Comparison of ENCODE assay signal across 19 cellular contexts in the genomic region with DNA sequence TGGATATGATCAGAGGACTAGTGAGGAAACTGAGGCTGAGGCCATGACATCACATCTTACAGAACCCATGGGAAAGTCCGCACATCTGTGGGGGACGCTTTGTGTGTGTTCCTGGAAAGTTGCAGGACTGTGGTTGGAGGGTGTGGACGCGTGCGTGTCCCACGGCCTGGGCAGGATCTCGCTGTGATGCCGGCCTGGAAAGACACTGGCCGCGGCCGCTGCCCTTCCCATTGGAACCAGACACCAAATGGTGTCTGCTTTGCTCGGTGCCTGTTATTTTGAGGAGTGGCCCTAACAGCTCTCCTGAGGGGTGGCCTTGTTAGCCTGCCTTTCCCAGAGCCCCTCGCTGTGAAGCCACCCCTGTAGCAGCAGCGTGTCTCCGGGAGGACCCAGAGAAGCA. TPM values are rescaled to one million over a fixed set of nuclear protein-coding genes. Genes with fewer than 3 reads are reported as not detected.
DNase-seq lines count a peak whose midpoint lies in the region; ATAC-seq, FAIRE-seq and TF ChIP-seq lines count a peak whose summit lies in the region.
"Had no signal": no experiment of that assay in that cellular context is flagged by ENCODE, and none has a peak within 500 bp of the region (broad histone marks: within the 10 kb centered on the region; RNA-seq: fewer than 3 reads in every experiment).

No MANE protein-coding gene starts in this region.

- H3K27ac Mint-ChIP-seq in progenitor cell of endocrine pancreas = peak overlapping the region; percentile 77
- H3K27ac Mint-ChIP-seq: CD4-positive, alpha-beta T cell had no signal

- H3K9me3 Mint-ChIP-seq in progenitor cell of endocrine pancreas (ENCODE audit: low read depth) = no peaks in the 10 kb centered on the region
- H3K9me3 Mint-ChIP-seq: CD4-positive, alpha-beta T cell; H9 had no signal

- peaks cover 34% of the 10 kb centered on the region for H3K27me3 ChIP-seq in left ventricle myocardium inferior (ENCODE audit: low read depth)

- peaks cover 14% of the 10 kb centered on the region for H3K4me1 Mint-ChIP-seq in progenitor cell of endocrine pancreas (ENCODE audit: low read depth)

- no peak for ATAC-seq in left cardiac atrium
- no peak for ATAC-seq in GM21390 (IDR thresholded peaks at IDR 0.05; ENCODE audit: unreplicated experiment)
- ATAC-seq in left colon = no peak
- ATAC-seq: A549 had no signal

- H3K9me3 ChIP-seq in left ventricle myocardium inferior (replicated peaks) (no peaks in the 10 kb centered on the region), kidney (ENCODE audit: control insufficient read depth in 1 of 2, low read length in 2 of 2) (no peaks in the 10 kb centered on the region)
- H3K9me3 ChIP-seq: A549, Caco-2 had no signal

- H3K9ac ChIP-seq in kidney (ENCODE audit: low read length in 2 of 2) = no peak overlapping the region

- H3K27ac ChIP-seq in left ventricle myocardium inferior (replicated peaks) = no peak overlapping the region
- H3K27ac ChIP-seq in kidney (ENCODE audit: low read depth in 2 of 2, low read length in 2 of 2) = no peak overlapping the region
- H3K27ac ChIP-seq: 22Rv1, A549, C4-2B had no signal

- H3K27me3 Mint-ChIP-seq in progenitor cell of endocrine pancreas = peaks cover 14% of the 10 kb centered on the region
- H3K27me3 Mint-ChIP-seq: CD4-positive, alpha-beta T cell had no signal

- H3K4me3 Mint-ChIP-seq in progenitor cell of endocrine pancreas (ENCODE audit: low read depth) = no peak overlapping the region
- H3K4me3 Mint-ChIP-seq: CD4-positive, alpha-beta T cell; H9 had no signal

- H3K36me3 Mint-ChIP-seq in progenitor cell of endocrine pancreas (ENCODE audit: insufficient read depth) = no peaks in the 10 kb centered on the region

- DNase-seq in left cardiac atrium = peak; percentile 6
- no peak for DNase-seq in left ventricle myocardium inferior
- DNase-seq in kidney = peak; percentile 41
- DNase-seq in progenitor cell of endocrine pancreas (ENCODE audit: low spot score, unreplicated experiment) = no peak
- no peak for DNase-seq in left colon
- DNase-seq in NCI-H446 (lab: John Stamatoyannopoulos, UW) = no peak
- DNase-seq: AML-193; Caco-2; CD4-positive, alpha-beta T cell; H9 had no signal

- TF ChIP-seq CTCF in left ventricle myocardium inferior (IDR thresholded peaks at IDR 0.05; ENCODE audit: borderline replicate concordance) (no peak), kidney (IDR thresholded peaks at IDR 0.05; ENCODE audit: borderline replicate concordance, extremely low read depth, insufficient read depth) (no peak), progenitor cell of endocrine pancreas (IDR thresholded peaks at IDR 0.05; ENCODE audit: unreplicated experiment) (no peak)

- no peak for FAIRE-seq in kidney (lab: Jason Lieb, UNC)
- FAIRE-seq: A549, D721Med, G401.6, GM12891, GM19239, H1 had no signal

- H3K4me3 ChIP-seq in left ventricle myocardium inferior (no peak overlapping the region), kidney (ENCODE audit: low read length in 2 of 2) (no peak overlapping the region)
- H3K4me3 ChIP-seq: A549 had no signal

- H3K36me3 ChIP-seq in left ventricle myocardium inferior = no peaks in the 10 kb centered on the region
- no peaks in the 10 kb centered on the region for H3K36me3 ChIP-seq in kidney (ENCODE audit: control insufficient read depth in 1 of 2, insufficient read depth in 2 of 2, low read length in 2 of 2)

- peaks cover 22% of the 10 kb centered on the region for H3K4me1 ChIP-seq in left ventricle myocardium inferior
- H3K4me1 ChIP-seq in kidney (ENCODE audit: control insufficient read depth in 1 of 2, insufficient read depth in 1 of 2, low read depth in 1 of 2, low read length in 2 of 2) = peaks cover 0 to 2% of the 10 kb centered on the region in 2 donors
- H3K4me1 ChIP-seq: A549, Caco-2 had no signal

- intact Hi-C loops in left cardiac atrium (cut with DNase I) = no loop called here
- intact Hi-C loops in left ventricle myocardium inferior (cut with micrococcal nuclease) = no loop called here
- intact Hi-C loops in kidney (cut with DNase I) = no loop called here
- intact Hi-C loops in left colon (cut with DNase I, micrococcal nuclease) = no loop called here

RNA-seq across cellular contexts. Expression of a gene that starts 41.1 kb away (rescaled TPM):
- total RNA-seq in left cardiac atrium (10 to 100 TPM; 19.0 to 26.8 TPM), left ventricle myocardium inferior (11.7 TPM), kidney (11.9 TPM), progenitor cell of endocrine pancreas (75.3 and 79.1 TPM in 2 replicates), left colon (10 to 100 TPM; 26.6 to 27.8 TPM)
- polyA plus RNA-seq in kidney (ENCODE audit: insufficient read depth, low read depth, low replicate concordance) = 4.5 TPM

RNA-seq across cellular contexts. Expression of a gene that starts 56.7 kb away (rescaled TPM):
- total RNA-seq in left cardiac atrium (10 to 100 TPM; 20.8 to 23.2 TPM), left ventricle myocardium inferior (20.1 TPM), kidney (34.8 TPM), progenitor cell of endocrine pancreas (46.2 and 49.3 TPM in 2 replicates), left colon (10 to 100 TPM; 30.3 to 31.1 TPM)
- 16.5 TPM for polyA plus RNA-seq in kidney (ENCODE audit: insufficient read depth, low read depth, low replicate concordance)

Comparison
In these comparisons a context has a peak if more than half of its experiments do, and no peak if none do; other contexts are left out.
1. DNase-seq: peak in left cardiac atrium (single experiment) and kidney (single experiment); none in left ventricle myocardium inferior (single experiment), progenitor cell of endocrine pancreas (single experiment), left colon (0 of 2) and NCI-H446 (0 of 2).